In genomic region chr2:167966367-167966766, GRCh38 we compare ENCODE assay signal across 17 cellular contexts.
DNase-seq lines count a peak whose midpoint lies in the region; ATAC-seq and TF ChIP-seq lines count a peak whose summit lies in the region.
"Had no signal": no experiment of that assay in that cellular context is flagged by ENCODE, and none has a peak within 500 bp of the region (broad histone marks: within the 10 kb centered on the region; RNA-seq: fewer than 3 reads in every experiment).

No MANE protein-coding gene starts in this region.

- H4K8ac ChIP-seq in mesenchymal stem cell (ENCODE audit: low read length) = no peak overlapping the region

- no peak for TF ChIP-seq CTCF in sigmoid colon (IDR thresholded peaks at IDR 0.05)

- H3K4me3 ChIP-seq in mesenchymal stem cell (ENCODE audit: insufficient read depth in 1 of 2, low read depth in 1 of 2, low read length in 2 of 2) (no peak overlapping the region), sigmoid colon (no peak overlapping the region)

- peak overlapping the region; percentile 34 for H3K9ac ChIP-seq in mesenchymal stem cell (ENCODE audit: low read length)

- H2AK5ac ChIP-seq in mesenchymal stem cell (ENCODE audit: low read length, severe bottlenecking) = no peak overlapping the region

- H3K4me3 Mint-ChIP-seq in activated T-helper 17 cell treated with anti-CD3 and anti-CD28 coated beads, Interleukin-2, amount 50 U/mL, for 72 hours = no peak overlapping the region
- H3K4me3 Mint-ChIP-seq: B cell; CD4-positive, alpha-beta T cell; HFFc6 had no signal

- H3K18ac ChIP-seq in mesenchymal stem cell (ENCODE audit: low read depth in 1 of 2, low read length in 2 of 2) = peak overlapping the region in 1 of 2 experiments; percentile 31

- H3K9me3 ChIP-seq in mesenchymal stem cell (ENCODE audit: control insufficient read depth, low read length) (no peaks in the 10 kb centered on the region), sigmoid colon (no peaks in the 10 kb centered on the region)

- H3K27me3 ChIP-seq in mesenchymal stem cell (ENCODE audit: control insufficient read depth in 1 of 2, insufficient read depth in 1 of 2, low read length in 2 of 2) (no peaks in the 10 kb centered on the region), sigmoid colon (no peaks in the 10 kb centered on the region)

- no peak for ATAC-seq in activated T-helper 17 cell treated with anti-CD3 and anti-CD28 coated beads, Interleukin-2, amount 50 U/mL, for 72 hours (replicated peaks)

- no peak for TF ChIP-seq EP300 in sigmoid colon (IDR thresholded peaks at IDR 0.05)

- no peak overlapping the region for H3K4ac ChIP-seq in mesenchymal stem cell (ENCODE audit: low read depth in 1 of 2, low read length in 2 of 2)

- H3K9me3 Mint-ChIP-seq in activated T-helper 17 cell treated with anti-CD3 and anti-CD28 coated beads, Interleukin-2, amount 50 U/mL, for 72 hours = no peaks in the 10 kb centered on the region
- H3K9me3 Mint-ChIP-seq: CD4-positive, alpha-beta T cell; HFFc6 had no signal

- no peaks in the 10 kb centered on the region for H3K27me3 Mint-ChIP-seq in activated T-helper 17 cell treated with anti-CD3 and anti-CD28 coated beads, Interleukin-2, amount 50 U/mL, for 72 hours
- H3K27me3 Mint-ChIP-seq: B cell; CD4-positive, alpha-beta T cell had no signal

- no peak overlapping the region for H3K23ac ChIP-seq in mesenchymal stem cell (ENCODE audit: low read length in 2 of 2)

- H3K4me1 ChIP-seq in mesenchymal stem cell (ENCODE audit: control insufficient read depth, insufficient read depth, low read depth, low read length) (no peaks in the 10 kb centered on the region), sigmoid colon (peaks cover 0 to 40% (median 25%) of the 10 kb centered on the region in 4 donors)

- H2BK15ac ChIP-seq in mesenchymal stem cell (ENCODE audit: low read depth, poor library complexity, severe bottlenecking) = no peak overlapping the region

- no peak overlapping the region for H2BK12ac ChIP-seq in mesenchymal stem cell (ENCODE audit: low read length in 2 of 2)

- H2AFZ ChIP-seq in mesenchymal stem cell (ENCODE audit: low read depth, low read length) = no peak overlapping the region

- H3K79me1 ChIP-seq in mesenchymal stem cell (replicated peaks; ENCODE audit: low read length, poor library complexity, severe bottlenecking) = peaks cover 8% of the 10 kb centered on the region

- no peak overlapping the region for H3K4me2 ChIP-seq in mesenchymal stem cell (ENCODE audit: low read length, poor library complexity, severe bottlenecking)

- H3K14ac ChIP-seq in mesenchymal stem cell (ENCODE audit: low read length in 2 of 2) = no peak overlapping the region

- H3K36me3 ChIP-seq in mesenchymal stem cell (ENCODE audit: control insufficient read depth in 1 of 2, insufficient read depth in 2 of 2, low read depth in 1 of 2, low read length in 2 of 2) = peaks cover 8% of the 10 kb centered on the region in 2 experiments
- H3K36me3 ChIP-seq in sigmoid colon = no peaks in the 10 kb centered on the region

- 46% methylated on average over 3 of the region's 3 CpGs for WGBS in mesenchymal stem cell
- WGBS in sigmoid colon, 2 donors = 77 to 90% methylated on average over 3 of the region's 3 CpGs

- H3K4me1 Mint-ChIP-seq in activated T-helper 17 cell treated with anti-CD3 and anti-CD28 coated beads, Interleukin-2, amount 50 U/mL, for 72 hours = peaks cover 4% of the 10 kb centered on the region
- H3K4me1 Mint-ChIP-seq: B cell had no signal

- peaks cover 38% of the 10 kb centered on the region for H3K36me3 Mint-ChIP-seq in activated T-helper 17 cell treated with anti-CD3 and anti-CD28 coated beads, Interleukin-2, amount 50 U/mL, for 72 hours (ENCODE audit: low read depth)

- H2BK5ac ChIP-seq in mesenchymal stem cell (ENCODE audit: low read depth, low read length, poor library complexity, severe bottlenecking) = no peak overlapping the region

- no peak overlapping the region for H4K91ac ChIP-seq in mesenchymal stem cell (ENCODE audit: low read length)

- intact Hi-C loops in sigmoid colon (cut with DNase I) = loop anchor here (10.0 kb wide), 1 partner anchor 148 kb away; no protein-coding TSS in a partner anchor

- H3K27ac Mint-ChIP-seq in activated T-helper 17 cell treated with anti-CD3 and anti-CD28 coated beads, Interleukin-2, amount 50 U/mL, for 72 hours = peak overlapping the region; percentile 0
- H3K27ac Mint-ChIP-seq: B cell; CD4-positive, alpha-beta T cell had no signal

- no peak for TF ChIP-seq POLR2A in sigmoid colon (IDR thresholded peaks at IDR 0.05)

- H3K27ac ChIP-seq in mesenchymal stem cell (ENCODE audit: low read length, poor library complexity, severe bottlenecking) (no peak overlapping the region), sigmoid colon (peak overlapping the region in 3 of 4 donors; percentile 20 to 70 (median 69))

- H2BK120ac ChIP-seq in mesenchymal stem cell (ENCODE audit: low read depth, low read length) = no peak overlapping the region

- DNase-seq in NCI-H69 (lab: John Stamatoyannopoulos, UW) (peak; percentile 81), mesenchymal stem cell (no peak), sigmoid colon (no peak), NCI-H2227 (lab: John Stamatoyannopoulos, UW; ENCODE audit: unreplicated experiment) (no peak), SIG-M5 (lab: John Stamatoyannopoulos, UW) (no peak), HK-2 (ENCODE audit: unreplicated experiment) (no peak), medulla oblongata (ENCODE audit: extremely low spot score) (no peak)
- DNase-seq: Calu3; CD4-positive, alpha-beta T cell; HFFc6; Kasumi-1; NCI-H1105; NCI-H1694; NCI-H345; NK-92 treated with Interleukin-12 subunit alpha and Interleukin-12 subunit beta, amount 100 ng/mL, for 24 hours had no signal
